Comparison of ENCODE assay signal across 20 cellular contexts in genomic region chr10:116099031-116099430, GRCh38.
DNase-seq lines count a peak whose midpoint lies in the region; ATAC-seq, FAIRE-seq and TF ChIP-seq lines count a peak whose summit lies in the region.
"Had no signal": no experiment of that assay in that cellular context is flagged by ENCODE, and none has a peak within 500 bp of the region (broad histone marks: within the 10 kb centered on the region; RNA-seq: fewer than 3 reads in every experiment).

No MANE protein-coding gene starts in this region.

- H3K9me2 ChIP-seq in hepatocyte (replicated peaks; ENCODE audit: insufficient read depth), result no peaks in the 10 kb centered on the region

- H3K4me3 ChIP-seq in AG10803 (ENCODE audit: low read length) (no peak overlapping the region), hepatocyte (no peak overlapping the region)
- no peak overlapping the region for H3K4me3 ChIP-seq in naive thymus-derived CD4-positive, alpha-beta T cell (ENCODE audit: low read length)

- no peaks in the 10 kb centered on the region for H4K20me1 ChIP-seq in hepatocyte (ENCODE audit: insufficient read depth, poor library complexity, severe bottlenecking)

- 50% methylated on average over 5 of the region's 5 CpGs for WGBS in hepatocyte (ENCODE audit: low lambda C conversion rate, missing lambda C conversion rate)

- H3K4me1 Mint-ChIP-seq in naive thymus-derived CD4-positive, alpha-beta T cell, result no peaks in the 10 kb centered on the region
- peaks cover 9% of the 10 kb centered on the region for H3K4me1 Mint-ChIP-seq in endothelial cell (ENCODE audit: unreplicated experiment)
- H3K4me1 Mint-ChIP-seq: B cell had no signal

- CTCF ChIA-PET in naive thymus-derived CD4-positive, alpha-beta T cell (lab: Charles Lee), result no interaction called here

- H3K4me1 ChIP-seq in hepatocyte (ENCODE audit: insufficient read depth), result no peaks in the 10 kb centered on the region
- no peaks in the 10 kb centered on the region for H3K4me1 ChIP-seq in naive thymus-derived CD4-positive, alpha-beta T cell (ENCODE audit: control insufficient read depth in 2 of 2, insufficient read depth in 2 of 2, low read length in 2 of 2)

- no peak overlapping the region for H3K27ac Mint-ChIP-seq in naive thymus-derived CD4-positive, alpha-beta T cell
- H3K27ac Mint-ChIP-seq in endothelial cell (ENCODE audit: unreplicated experiment), result no peak overlapping the region
- H3K27ac Mint-ChIP-seq: B cell; CD4-positive, alpha-beta T cell had no signal

- H3K9me3 ChIP-seq in hepatocyte (ENCODE audit: low read depth), result no peaks in the 10 kb centered on the region
- peaks cover 0 to 3% (median 0%) of the 10 kb centered on the region in 3 experiments for H3K9me3 ChIP-seq in naive thymus-derived CD4-positive, alpha-beta T cell (ENCODE audit: control insufficient read depth in 2 of 3, low read length in 3 of 3)

- intact Hi-C loops in naive thymus-derived CD4-positive, alpha-beta T cell (cut with micrococcal nuclease), result no loop called here

- no peak overlapping the region for H3K4me3 Mint-ChIP-seq in naive thymus-derived CD4-positive, alpha-beta T cell
- no peak overlapping the region for H3K4me3 Mint-ChIP-seq in endothelial cell (ENCODE audit: unreplicated experiment)
- H3K4me3 Mint-ChIP-seq: B cell; CD4-positive, alpha-beta T cell had no signal

- H3K4me2 ChIP-seq in hepatocyte, result peak overlapping the region; percentile 25

- FAIRE-seq in frontal cortex (lab: Jason Lieb, UNC), result no peak
- FAIRE-seq: A204.1, D721Med had no signal

- H3K9me3 Mint-ChIP-seq in naive thymus-derived CD4-positive, alpha-beta T cell, result peaks cover 0 to 13% (median 0%) of the 10 kb centered on the region in 11 donors
- H3K9me3 Mint-ChIP-seq in endothelial cell (ENCODE audit: unreplicated experiment), result no peaks in the 10 kb centered on the region

- POLR2A ChIA-PET in naive thymus-derived CD4-positive, alpha-beta T cell (lab: Charles Lee), result no interaction called here

- ATAC-seq in naive thymus-derived CD4-positive, alpha-beta T cell, result no peak

- no peaks in the 10 kb centered on the region for H3K36me3 Mint-ChIP-seq in naive thymus-derived CD4-positive, alpha-beta T cell
- H3K36me3 Mint-ChIP-seq in endothelial cell (ENCODE audit: low read depth, unreplicated experiment), result no peaks in the 10 kb centered on the region

- H3K79me2 ChIP-seq in hepatocyte, result no peaks in the 10 kb centered on the region

- no peaks in the 10 kb centered on the region for H3K36me3 ChIP-seq in hepatocyte (replicated peaks; ENCODE audit: insufficient read depth, low read depth)
- no peaks in the 10 kb centered on the region for H3K36me3 ChIP-seq in naive thymus-derived CD4-positive, alpha-beta T cell (ENCODE audit: control insufficient read depth in 2 of 3, insufficient read depth in 3 of 3, low read length in 3 of 3)

- TF ChIP-seq CTCF in AG10803 (conservative IDR thresholded peaks at IDR 0.05; ENCODE audit: low read length) (no peak), hepatocyte (IDR thresholded peaks at IDR 0.05; ENCODE audit: poor library complexity) (no peak), endothelial cell (IDR thresholded peaks at IDR 0.05; ENCODE audit: unreplicated experiment) (no peak)

- DNase-seq in AG10803 (ENCODE audit: low read depth) (peak; percentile 74), M059J (ENCODE audit: low read depth) (peak; percentile 25), hepatocyte (ENCODE audit: low spot score) (no peak), renal cortical epithelial cell (ENCODE audit: low read depth) (peak; percentile 99), frontal cortex (ENCODE audit: low spot score in 2 of 2) (no peak), endothelial cell (ENCODE audit: low spot score) (no peak)
- no peak for DNase-seq in activated CD4-positive, alpha-beta T cell treated with anti-CD3 and anti-CD28 coated beads for 4 hours
- DNase-seq in naive thymus-derived CD4-positive, alpha-beta T cell, result no peak
- DNase-seq: CD4-positive, alpha-beta T cell; DMS79 treated with DMSO at 0.1 percent for 48 hours; GF-D8; H7; Karpas-422; NCI-H1417; NCI-H2029 treated with DMSO at 0.1 percent for 48 hours; NCI-H510A; SIG-M5 had no signal

- H3K27me3 Mint-ChIP-seq in naive thymus-derived CD4-positive, alpha-beta T cell, result peaks cover 0 to 25% (median 0%) of the 10 kb centered on the region in 5 donors
- peaks cover 1% of the 10 kb centered on the region for H3K27me3 Mint-ChIP-seq in endothelial cell (ENCODE audit: unreplicated experiment)
- H3K27me3 Mint-ChIP-seq: B cell; CD4-positive, alpha-beta T cell had no signal

- H2AFZ ChIP-seq in hepatocyte, result no peak overlapping the region

- H3K27ac ChIP-seq in hepatocyte, result peak overlapping the region; percentile 24
- no peak overlapping the region for H3K27ac ChIP-seq in naive thymus-derived CD4-positive, alpha-beta T cell (ENCODE audit: low read depth, low read length)

- H3K27me3 ChIP-seq in hepatocyte, result peaks cover 5% of the 10 kb centered on the region
- no peaks in the 10 kb centered on the region for H3K27me3 ChIP-seq in naive thymus-derived CD4-positive, alpha-beta T cell (ENCODE audit: control insufficient read depth in 2 of 2, insufficient read depth in 2 of 2, low read length in 2 of 2)

Comparison
In these comparisons a context has a peak if more than half of its experiments do, and no peak if none do; other contexts are left out.
1. DNase-seq: peak in AG10803 (single experiment), M059J (single experiment) and renal cortical epithelial cell (single experiment); none in hepatocyte (single experiment), activated CD4-positive, alpha-beta T cell treated with anti-CD3 and anti-CD28 coated beads for 4 hours (0 of 2), naive thymus-derived CD4-positive, alpha-beta T cell (0 of 9), frontal cortex (0 of 2) and endothelial cell (single experiment).